Comparison of ENCODE assay signal across 8 cellular contexts in the genomic region with DNA sequence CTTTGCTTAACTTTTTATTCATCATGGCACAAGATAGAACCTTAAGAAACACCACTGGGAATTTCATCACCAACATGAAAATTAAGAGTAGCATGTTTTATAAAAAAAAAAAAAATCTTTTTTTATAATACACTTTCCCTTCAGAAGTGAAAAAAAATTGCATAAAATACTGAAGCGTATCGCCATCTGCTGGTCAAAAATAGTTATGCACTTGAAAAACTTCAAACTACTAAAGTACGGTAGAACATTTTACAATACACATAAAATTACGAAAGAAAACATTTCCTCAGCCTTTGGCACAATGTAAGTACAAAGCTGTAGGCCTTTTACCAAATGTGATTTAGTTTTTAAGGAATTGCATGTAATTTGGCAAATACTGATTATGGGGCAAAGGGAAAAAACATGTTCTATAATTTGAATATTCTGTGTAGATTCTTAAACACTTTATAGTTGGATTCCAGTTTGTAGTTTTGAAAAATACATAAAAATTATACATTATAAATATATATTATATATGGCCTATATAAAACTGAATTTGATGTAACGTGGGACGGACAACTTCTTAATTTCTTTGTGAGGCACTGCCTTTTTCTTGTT. TPM values are rescaled to one million over a fixed set of nuclear protein-coding genes. Genes with fewer than 3 reads are reported as not detected.
DNase-seq lines count a peak whose midpoint lies in the region; ATAC-seq and TF ChIP-seq lines count a peak whose summit lies in the region.

No MANE protein-coding gene starts in this region.

- no peaks in the 10 kb centered on the region for H3K9me3 Mint-ChIP-seq in effector memory CD8-positive, alpha-beta T cell
- H3K9me3 Mint-ChIP-seq in osteocyte (ENCODE audit: unreplicated experiment) = no peaks in the 10 kb centered on the region

- DNase-seq in NOMO-1 treated with DMSO at 0.1 percent for 48 hours (lab: John Stamatoyannopoulos, UW; ENCODE audit: unreplicated experiment) (peak; percentile 48), NOMO-1 treated with dmso at 0.1 percent for 144 hours (lab: John Stamatoyannopoulos, UW; ENCODE audit: unreplicated experiment) (no peak), NCI-H1105 treated with DMSO at 0.1 percent for 48 hours (lab: John Stamatoyannopoulos, UW) (peak; percentile 1), osteocyte (ENCODE audit: extremely low spot score, unreplicated experiment) (no peak), kidney glomerular epithelial cell (lab: John Stamatoyannopoulos, UW) (no peak), posterior cingulate gyrus (no peak)
- peak; percentile 1 to 16 (median 2) for DNase-seq in effector memory CD8-positive, alpha-beta T cell

- ATAC-seq in effector memory CD8-positive, alpha-beta T cell (replicated peaks) = no peak
- no peak for ATAC-seq in GM18858 (IDR thresholded peaks at IDR 0.05; ENCODE audit: unreplicated experiment)

- H3K4me1 Mint-ChIP-seq in effector memory CD8-positive, alpha-beta T cell (ENCODE audit: low read depth in 2 of 2) = no peaks in the 10 kb centered on the region
- no peaks in the 10 kb centered on the region for H3K4me1 Mint-ChIP-seq in osteocyte (ENCODE audit: unreplicated experiment)

- H3K27me3 Mint-ChIP-seq in effector memory CD8-positive, alpha-beta T cell = peaks cover 0 to 4% of the 10 kb centered on the region in 2 donors
- no peaks in the 10 kb centered on the region for H3K27me3 Mint-ChIP-seq in osteocyte (ENCODE audit: unreplicated experiment)

- H3K27ac Mint-ChIP-seq in effector memory CD8-positive, alpha-beta T cell = no peak overlapping the region
- H3K27ac Mint-ChIP-seq in osteocyte (ENCODE audit: unreplicated experiment) = no peak overlapping the region

- no peak overlapping the region for H3K4me3 Mint-ChIP-seq in effector memory CD8-positive, alpha-beta T cell
- H3K4me3 Mint-ChIP-seq in osteocyte (ENCODE audit: unreplicated experiment) = no peak overlapping the region

- TF ChIP-seq CTCF in osteocyte (IDR thresholded peaks at IDR 0.05) = peak; percentile 70

- no peaks in the 10 kb centered on the region for H3K36me3 Mint-ChIP-seq in effector memory CD8-positive, alpha-beta T cell (ENCODE audit: insufficient read depth)
- H3K36me3 Mint-ChIP-seq in osteocyte (ENCODE audit: unreplicated experiment) = no peaks in the 10 kb centered on the region

- intact Hi-C loops in posterior cingulate gyrus (cut with DNase I) = loop anchor here (5.0 kb wide), 1 partner anchor 950 kb away; no protein-coding TSS in a partner anchor

RNA-seq across cellular contexts. Expression of a gene that starts 26.5 kb away (rescaled TPM):
- total RNA-seq in osteocyte = 27.9 and 32.2 TPM in 2 replicates

Comparison
In these comparisons a context has a peak if more than half of its experiments do, and no peak if none do; other contexts are left out.
1. DNase-seq: peak in NOMO-1 treated with DMSO at 0.1 percent for 48 hours (single experiment), NCI-H1105 treated with DMSO at 0.1 percent for 48 hours (single experiment) and effector memory CD8-positive, alpha-beta T cell (3 of 3); none in NOMO-1 treated with dmso at 0.1 percent for 144 hours (single experiment), osteocyte (single experiment), kidney glomerular epithelial cell (single experiment) and posterior cingulate gyrus (0 of 10).